ENCODE assay signal across 10 cellular contexts in the genomic region with DNA sequence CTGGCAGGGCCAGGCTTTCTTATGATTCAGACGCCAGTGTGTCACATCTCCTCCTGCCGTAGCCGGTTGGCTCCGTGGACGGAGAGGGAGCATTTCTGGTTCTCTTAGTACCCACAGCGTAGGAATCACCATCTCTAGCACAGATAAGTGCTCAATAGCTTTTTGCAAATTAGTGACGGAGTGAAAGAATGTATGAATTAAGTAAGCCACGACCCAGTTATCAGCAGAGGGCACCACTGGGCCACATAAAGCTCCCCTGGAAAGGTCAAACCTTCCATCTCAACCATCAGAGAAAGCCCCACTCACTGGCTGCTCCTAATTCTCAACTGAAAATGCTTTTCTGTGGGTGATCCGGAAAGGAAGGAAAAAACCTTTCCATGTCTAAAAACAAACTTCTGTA.
DNase-seq lines count a peak whose midpoint lies in the region; ATAC-seq and TF ChIP-seq lines count a peak whose summit lies in the region.
"Had no signal": no experiment of that assay in that cellular context is flagged by ENCODE, and none has a peak within 500 bp of the region (broad histone marks: within the 10 kb centered on the region; RNA-seq: fewer than 3 reads in every experiment).

No MANE protein-coding gene starts in this region.

- no peaks in the 10 kb centered on the region for H3K9me3 ChIP-seq in adrenal gland (replicated peaks in 1 of 3)
- H3K9me3 ChIP-seq in CD8-positive, alpha-beta memory T cell (ENCODE audit: low read length) = no peaks in the 10 kb centered on the region

- H3K27ac Mint-ChIP-seq in nephron = peak overlapping the region in 2 of 3 experiments; percentile 16 to 17
- no peak overlapping the region for H3K27ac Mint-ChIP-seq in CD8-positive, alpha-beta memory T cell
- H3K27ac Mint-ChIP-seq in natural killer cell treated with Interleukin-12 subunit alpha and Interleukin-12 subunit beta and Interleukin-15 and Interleukin-18, amount 100 ng/mL, for 72 hours = no peak overlapping the region

- no peaks in the 10 kb centered on the region for H3K36me3 Mint-ChIP-seq in nephron (ENCODE audit: low read depth)
- H3K36me3 Mint-ChIP-seq in CD8-positive, alpha-beta memory T cell = no peaks in the 10 kb centered on the region
- H3K36me3 Mint-ChIP-seq in natural killer cell treated with Interleukin-12 subunit alpha and Interleukin-12 subunit beta and Interleukin-15 and Interleukin-18, amount 100 ng/mL, for 72 hours = no peaks in the 10 kb centered on the region

- H3K27me3 ChIP-seq in adrenal gland = no peaks in the 10 kb centered on the region
- no peaks in the 10 kb centered on the region for H3K27me3 ChIP-seq in CD8-positive, alpha-beta memory T cell (ENCODE audit: insufficient read depth, low read length, poor library complexity, severe bottlenecking)

- H3K27ac ChIP-seq in adrenal gland = no peak overlapping the region
- H3K27ac ChIP-seq in CD8-positive, alpha-beta memory T cell (ENCODE audit: low read depth, low read length) = no peak overlapping the region

- intact Hi-C loops in adrenal gland (cut with DNase I) = no loop called here

- H3K4me3 ChIP-seq in adrenal gland = no peak overlapping the region
- H3K4me3 ChIP-seq in CD8-positive, alpha-beta memory T cell (ENCODE audit: low read length) = no peak overlapping the region

- POLR2A ChIA-PET in CD8-positive, alpha-beta memory T cell (lab: Charles Lee) = no interaction called here

- no peak for ATAC-seq in HG02884 (IDR thresholded peaks at IDR 0.05; ENCODE audit: unreplicated experiment)
- no peak for ATAC-seq in omental fat pad (ENCODE audit: low FRiP score)
- no peak for ATAC-seq in natural killer cell treated with Interleukin-12 subunit alpha and Interleukin-12 subunit beta and Interleukin-15 and Interleukin-18, amount 100 ng/mL, for 72 hours

- H3K27me3 Mint-ChIP-seq in nephron (ENCODE audit: low read depth) = peaks cover 28% of the 10 kb centered on the region
- H3K27me3 Mint-ChIP-seq in CD8-positive, alpha-beta memory T cell = no peaks in the 10 kb centered on the region
- peaks cover 0 to 10% of the 10 kb centered on the region in 2 donors for H3K27me3 Mint-ChIP-seq in natural killer cell treated with Interleukin-12 subunit alpha and Interleukin-12 subunit beta and Interleukin-15 and Interleukin-18, amount 100 ng/mL, for 72 hours

- CTCF ChIA-PET in CD8-positive, alpha-beta memory T cell (lab: Charles Lee) = no interaction called here

- H3K4me3 Mint-ChIP-seq in nephron = no peak overlapping the region
- no peak overlapping the region for H3K4me3 Mint-ChIP-seq in CD8-positive, alpha-beta memory T cell
- H3K4me3 Mint-ChIP-seq in natural killer cell treated with Interleukin-12 subunit alpha and Interleukin-12 subunit beta and Interleukin-15 and Interleukin-18, amount 100 ng/mL, for 72 hours = no peak overlapping the region

- TF ChIP-seq POLR2A in adrenal gland (IDR thresholded peaks at IDR 0.05) = no peak

- no peaks in the 10 kb centered on the region for H3K9me3 Mint-ChIP-seq in nephron
- peaks cover 0 to 3% (median 0%) of the 10 kb centered on the region in 5 donors for H3K9me3 Mint-ChIP-seq in CD8-positive, alpha-beta memory T cell
- peaks cover 5% of the 10 kb centered on the region for H3K9me3 Mint-ChIP-seq in natural killer cell treated with Interleukin-12 subunit alpha and Interleukin-12 subunit beta and Interleukin-15 and Interleukin-18, amount 100 ng/mL, for 72 hours

- 35 to 51% (median 39%) methylated on average over 9 of the region's 9 CpGs for WGBS in adrenal gland, 4 donors

- 0 out of 3 replicates have a peak, but pooled peaks have one; percentile 21 for TF ChIP-seq CTCF in GM12872 (IDR thresholded peaks at IDR 0.05; ENCODE audit: insufficient read depth, low read depth, low read length)
- peak in 4 of 6 experiments; percentile 11 to 44 (median 18) for TF ChIP-seq CTCF in adrenal gland (IDR thresholded peaks at IDR 0.05)
- TF ChIP-seq CTCF in nephron (IDR thresholded peaks at IDR 0.05; ENCODE audit: unreplicated experiment in 3 of 3) = peak; percentile 15 to 27 (median 20)
- TF ChIP-seq CTCF in omental fat pad (IDR thresholded peaks at IDR 0.05) = no peak

- no peaks in the 10 kb centered on the region for H3K36me3 ChIP-seq in adrenal gland (replicated peaks in 1 of 2)
- H3K36me3 ChIP-seq in CD8-positive, alpha-beta memory T cell (ENCODE audit: insufficient read depth, low read length) = no peaks in the 10 kb centered on the region

- no peaks in the 10 kb centered on the region for H3K4me1 ChIP-seq in adrenal gland (replicated peaks in 1 of 2)
- H3K4me1 ChIP-seq in CD8-positive, alpha-beta memory T cell (ENCODE audit: insufficient read depth, low read length) = no peaks in the 10 kb centered on the region

- peak; percentile 64 for DNase-seq in NCI-H1105 treated with DMSO at 0.1 percent for 48 hours (lab: John Stamatoyannopoulos, UW)
- peak in 4 of 7 donors; percentile 13 to 63 (median 26) for DNase-seq in adrenal gland
- no peak for DNase-seq in CD8-positive, alpha-beta memory T cell
- DNase-seq in omental fat pad (ENCODE audit: low spot score) = no peak
- no peak for DNase-seq in natural killer cell treated with Interleukin-12 subunit alpha and Interleukin-12 subunit beta and Interleukin-15 and Interleukin-18, amount 100 ng/mL, for 72 hours (ENCODE audit: low spot score)
- DNase-seq: activated gamma-delta T cell, mammary epithelial cell had no signal

- H3K4me1 Mint-ChIP-seq in nephron = peaks cover 15% of the 10 kb centered on the region
- H3K4me1 Mint-ChIP-seq in CD8-positive, alpha-beta memory T cell = no peaks in the 10 kb centered on the region
- H3K4me1 Mint-ChIP-seq in natural killer cell treated with Interleukin-12 subunit alpha and Interleukin-12 subunit beta and Interleukin-15 and Interleukin-18, amount 100 ng/mL, for 72 hours (ENCODE audit: low read depth in 2 of 2) = no peaks in the 10 kb centered on the region

Comparison
In these comparisons a context has a peak if more than half of its experiments do, and no peak if none do; other contexts are left out.
1. CTCF ChIP-seq: peak in GM12872 (single experiment), adrenal gland (4 of 6) and nephron (3 of 3); none in omental fat pad (0 of 3).
2. DNase-seq: peak in NCI-H1105 treated with DMSO at 0.1 percent for 48 hours (single experiment) and adrenal gland (4 of 7); none in CD8-positive, alpha-beta memory T cell (0 of 5), omental fat pad (single experiment) and natural killer cell treated with Interleukin-12 subunit alpha and Interleukin-12 subunit beta and Interleukin-15 and Interleukin-18, amount 100 ng/mL, for 72 hours (single experiment).
3. H3K27ac Mint-ChIP-seq: peak in nephron (2 of 3); none in CD8-positive, alpha-beta memory T cell (0 of 8) and natural killer cell treated with Interleukin-12 subunit alpha and Interleukin-12 subunit beta and Interleukin-15 and Interleukin-18, amount 100 ng/mL, for 72 hours (0 of 2).